8 cellular contexts compared by ENCODE assay signal in the genomic region with DNA sequence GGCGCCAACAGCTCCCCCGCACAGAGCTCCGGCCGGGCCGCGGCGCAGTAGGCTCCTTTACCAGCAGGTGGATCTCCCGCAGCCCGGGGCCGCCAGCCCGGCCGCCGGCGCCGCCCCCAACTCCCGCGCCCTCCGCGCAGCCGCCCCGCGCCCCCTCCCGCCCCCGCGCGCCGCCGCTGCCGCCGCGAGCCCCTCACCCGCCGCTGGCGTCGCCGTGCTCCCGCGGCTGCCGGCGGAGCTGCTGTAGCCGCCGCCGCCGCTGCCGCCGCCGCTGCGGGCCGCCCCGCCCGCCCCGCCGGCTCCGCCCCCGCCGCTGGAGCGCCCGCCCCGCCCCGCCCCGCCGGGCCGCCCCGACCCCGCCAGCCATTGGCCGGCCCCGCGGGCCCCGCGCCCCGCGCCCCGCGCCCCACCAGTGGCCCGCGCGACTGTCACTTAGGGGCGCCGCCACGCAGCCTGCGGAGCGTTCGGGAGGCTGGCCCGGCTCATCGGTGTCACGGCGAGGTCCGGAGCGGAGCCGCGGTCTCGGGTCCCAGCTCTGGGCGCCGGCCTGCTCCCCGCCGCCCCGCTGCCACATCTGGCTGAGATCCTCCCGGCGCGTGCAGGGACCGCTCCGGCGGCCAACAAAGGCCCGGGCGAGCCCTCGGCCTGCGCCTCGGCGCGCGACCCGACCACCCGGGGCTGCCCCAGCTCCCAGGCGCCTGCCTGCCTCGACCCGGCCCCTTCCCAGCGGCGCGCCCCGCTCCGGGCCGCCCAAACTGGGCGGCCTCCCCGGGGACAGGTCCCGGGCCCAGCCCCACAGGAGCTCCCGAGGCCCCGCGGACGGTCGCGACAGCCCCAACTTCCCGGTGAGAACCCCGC. TPM values are rescaled to one million over a fixed set of nuclear protein-coding genes. Genes with fewer than 3 reads are reported as not detected.
A peak's percentile ranks its signal among the peaks of the same experiment; 100 is the strongest.
DNase-seq lines count a peak whose midpoint lies in the region; ATAC-seq, FAIRE-seq and TF ChIP-seq lines count a peak whose summit lies in the region.

MGAT4A (minus strand) TSS at position 282 of the 858 bp plus-strand sequence. CDS start 4,800 bp downstream, outside the sequence.

- TF ChIP-seq RAD21 in SK-N-SH (IDR thresholded peaks at IDR 0.05; ENCODE audit: low read length): no peak

- no peak for FAIRE-seq in GM19239 (lab: Jason Lieb, UNC)

- peak within 1 kb of the TSS; percentile 65 for H2AFZ ChIP-seq in SK-N-SH (ENCODE audit: low read depth)

- no peaks in the 10 kb centered on the region for H3K9me3 Mint-ChIP-seq in CD4-positive, alpha-beta memory T cell
- peaks cover 4 to 7% of the 10 kb centered on the region in 2 donors for H3K9me3 Mint-ChIP-seq in activated naive CD4-positive, alpha-beta T cell treated with anti-CD3 and anti-CD28 coated beads, Interleukin-2, amount 50 U/mL, for 72 hours
- H3K9me3 Mint-ChIP-seq in type B pancreatic cell: peaks cover 5% of the 10 kb centered on the region

- H3K36me3 Mint-ChIP-seq in CD4-positive, alpha-beta memory T cell: peaks cover 8 to 36% of the 10 kb centered on the region in 2 donors
- peaks cover 22 to 47% of the 10 kb centered on the region in 2 donors for H3K36me3 Mint-ChIP-seq in activated naive CD4-positive, alpha-beta T cell treated with anti-CD3 and anti-CD28 coated beads, Interleukin-2, amount 50 U/mL, for 72 hours
- peaks cover 4% of the 10 kb centered on the region for H3K36me3 Mint-ChIP-seq in type B pancreatic cell

- H4K20me1 ChIP-seq in SK-N-SH (ENCODE audit: insufficient read depth): no peaks in the 10 kb centered on the region

- H3K27ac Mint-ChIP-seq in CD4-positive, alpha-beta memory T cell: peak within 1 kb of the TSS; percentile 94 to 98 (median 96)
- H3K27ac Mint-ChIP-seq in activated naive CD4-positive, alpha-beta T cell treated with anti-CD3 and anti-CD28 coated beads, Interleukin-2, amount 50 U/mL, for 72 hours: peak within 1 kb of the TSS; percentile 88 to 92
- peak within 1 kb of the TSS; percentile 80 for H3K27ac Mint-ChIP-seq in type B pancreatic cell

- POLR2A ChIA-PET in CD4-positive, alpha-beta memory T cell (lab: Charles Lee; ENCODE audit: partially characterized antibody): interaction anchor here (0.6 to 16.8 kb wide), 26 partner anchors 10 to 123 kb away, joined by 3 to 565 read pairs (median 6); partner anchors contain the start of genes COA5 and UNC50
- POLR2A ChIA-PET in SK-N-SH (lab: Yijun Ruan, JAX): interaction anchor here (1.5 kb wide), 1 partner anchor 26 kb away, joined by 4 read pairs; no protein-coding TSS in a partner anchor

- H3K9ac ChIP-seq in SK-N-SH: no peak within 1 kb of the TSS

- peak; percentile 72 for ATAC-seq in HG03460 (IDR thresholded peaks at IDR 0.05; ENCODE audit: unreplicated experiment)
- peak; percentile 88 to 91 for ATAC-seq in activated naive CD4-positive, alpha-beta T cell treated with anti-CD3 and anti-CD28 coated beads, Interleukin-2, amount 50 U/mL, for 72 hours

- H3K9me2 ChIP-seq in SK-N-SH: no peaks in the 10 kb centered on the region

- peak within 1 kb of the TSS; percentile 94 to 97 (median 94) for H3K4me3 Mint-ChIP-seq in CD4-positive, alpha-beta memory T cell
- peak within 1 kb of the TSS; percentile 89 for H3K4me3 Mint-ChIP-seq in type B pancreatic cell

- H3K4me1 ChIP-seq in CD4-positive, alpha-beta memory T cell (ENCODE audit: insufficient read depth, low read length): peaks cover 72% of the 10 kb centered on the region
- peaks cover 5% of the 10 kb centered on the region in 2 experiments; a peak in 3 of 4 replicates for H3K4me1 ChIP-seq in SK-N-SH (ENCODE audit: control insufficient read depth in 1 of 2, insufficient read depth in 2 of 2, low read depth in 1 of 2, low read length in 1 of 2)
- H3K4me1 ChIP-seq in cardiac muscle cell (ENCODE audit: low read depth): no peaks in the 10 kb centered on the region

- 0% methylated on average over 2 of the region's 133 CpGs for WGBS in SK-N-SH (ENCODE audit: low lambda C conversion rate)

- H3K36me3 ChIP-seq in CD4-positive, alpha-beta memory T cell (ENCODE audit: insufficient read depth, low read length): no peaks in the 10 kb centered on the region
- H3K36me3 ChIP-seq in SK-N-SH (replicated peaks in 1 of 2; ENCODE audit: control insufficient read depth in 1 of 2, insufficient read depth in 2 of 2, low read length in 1 of 2) (no peaks in the 10 kb centered on the region), cardiac muscle cell (no peaks in the 10 kb centered on the region)

- H3F3A ChIP-seq in SK-N-SH (replicated peaks; ENCODE audit: insufficient read depth): no peaks in the 10 kb centered on the region

- peak within 1 kb of the TSS; percentile 79 for H3K4me2 ChIP-seq in SK-N-SH

- peak; percentile 77 to 86 (median 82) for DNase-seq in CD4-positive, alpha-beta memory T cell
- peak; percentile 89 for DNase-seq in GM19239 (ENCODE audit: insufficient read length, low spot score)
- DNase-seq in SK-N-SH: peak; percentile 94
- DNase-seq in activated naive CD4-positive, alpha-beta T cell treated with anti-CD3 and anti-CD28 coated beads, Interleukin-2, amount 50 U/mL, for 72 hours (ENCODE audit: low spot score in 2 of 2): peak; percentile 82 to 87
- DNase-seq in cardiac muscle cell (ENCODE audit: low read depth in 1 of 2, low spot score in 1 of 2): peak; percentile 47 to 88
- DNase-seq in posterior cingulate gyrus: peak; percentile 70 to 97 (median 80)
- DNase-seq in type B pancreatic cell (ENCODE audit: extremely low spot score, unreplicated experiment): peak; percentile 73

- H3K79me2 ChIP-seq in SK-N-SH (ENCODE audit: insufficient read depth): no peaks in the 10 kb centered on the region

- H3K27me3 ChIP-seq in CD4-positive, alpha-beta memory T cell (ENCODE audit: insufficient read depth, low read length): no peaks in the 10 kb centered on the region
- H3K27me3 ChIP-seq in SK-N-SH (ENCODE audit: insufficient read depth) (peaks cover 32% of the 10 kb centered on the region), cardiac muscle cell (peaks cover 40% of the 10 kb centered on the region)

- TF ChIP-seq EP300 in SK-N-SH (IDR thresholded peaks at IDR 0.05; ENCODE audit: borderline replicate concordance in 1 of 2, low read depth in 1 of 2, low read length in 1 of 2): no peak

- CTCF ChIA-PET in CD4-positive, alpha-beta memory T cell (lab: Charles Lee; ENCODE audit: partially characterized antibody): interaction anchor here (0.7 to 5.0 kb wide), 12 partner anchors 8 to 98 kb away, joined by 3 to 51 read pairs (median 4); no protein-coding TSS in a partner anchor
- CTCF ChIA-PET in SK-N-SH (lab: Yijun Ruan, JAX): interaction anchor here (1.0 to 2.3 kb wide), 6 partner anchors 11 to 107 kb away, joined by 3 to 12 read pairs (median 5); no protein-coding TSS in a partner anchor

- no peaks in the 10 kb centered on the region for H3K27me3 Mint-ChIP-seq in CD4-positive, alpha-beta memory T cell
- peaks cover 32% of the 10 kb centered on the region for H3K27me3 Mint-ChIP-seq in type B pancreatic cell

- no peaks in the 10 kb centered on the region for H3K9me3 ChIP-seq in CD4-positive, alpha-beta memory T cell (ENCODE audit: control insufficient read depth in 1 of 2, low read length in 2 of 2)
- H3K9me3 ChIP-seq in SK-N-SH: no peaks in the 10 kb centered on the region
- H3K9me3 ChIP-seq in cardiac muscle cell (ENCODE audit: low read depth): no peaks in the 10 kb centered on the region

- no peak for TF ChIP-seq CTCF in SK-N-SH (IDR thresholded peaks at IDR 0.05)
- TF ChIP-seq CTCF in cardiac muscle cell (IDR thresholded peaks at IDR 0.05; ENCODE audit: low read depth, low read length): no peak
- peak; percentile 29 for TF ChIP-seq CTCF in type B pancreatic cell (conservative IDR thresholded peaks at IDR 0.05)

- H3K27ac ChIP-seq in CD4-positive, alpha-beta memory T cell (ENCODE audit: low read depth, low read length): peak within 1 kb of the TSS; percentile 95
- H3K27ac ChIP-seq in SK-N-SH (ENCODE audit: low read depth in 2 of 2, low read length in 1 of 2): no peak within 1 kb of the TSS; a peak in 1 of 4 replicates
- peak within 1 kb of the TSS; percentile 4 for H3K27ac ChIP-seq in cardiac muscle cell

- intact Hi-C loops in CD4-positive, alpha-beta memory T cell (cut with micrococcal nuclease): loop anchor here (1.0 kb wide), 3 partner anchors 27 to 104 kb away; no protein-coding TSS in a partner anchor
- intact Hi-C loops in posterior cingulate gyrus (cut with DNase I): loop anchor here (5.0 kb wide), 2 partner anchors 79 to 106 kb away; no protein-coding TSS in a partner anchor

- H3K4me1 Mint-ChIP-seq in CD4-positive, alpha-beta memory T cell: peaks cover 43 to 80% (median 54%) of the 10 kb centered on the region in 4 donors
- H3K4me1 Mint-ChIP-seq in type B pancreatic cell (ENCODE audit: unreplicated experiment): peaks cover 8% of the 10 kb centered on the region

- peak within 1 kb of the TSS; percentile 67 to 86 for H3K4me3 ChIP-seq in CD4-positive, alpha-beta memory T cell (ENCODE audit: low read length in 2 of 2)
- H3K4me3 ChIP-seq in SK-N-SH (ENCODE audit: low read depth in 2 of 2, low read length in 1 of 2): peak within 1 kb of the TSS; percentile 57 to 60
- peak within 1 kb of the TSS; percentile 81 for H3K4me3 ChIP-seq in cardiac muscle cell

TF ChIP-seq in SK-N-SH, 30 proteins besides CTCF, POLR2A, EP300 and RAD21:
- TF ChIP-seq MEF2A (IDR thresholded peaks at IDR 0.05; ENCODE audit: borderline replicate concordance, low read depth) (no peak), SIN3A (IDR thresholded peaks at IDR 0.05; ENCODE audit: borderline replicate concordance, low read depth, low read length) (no peak)
- TF ChIP-seq, protein P1, sequence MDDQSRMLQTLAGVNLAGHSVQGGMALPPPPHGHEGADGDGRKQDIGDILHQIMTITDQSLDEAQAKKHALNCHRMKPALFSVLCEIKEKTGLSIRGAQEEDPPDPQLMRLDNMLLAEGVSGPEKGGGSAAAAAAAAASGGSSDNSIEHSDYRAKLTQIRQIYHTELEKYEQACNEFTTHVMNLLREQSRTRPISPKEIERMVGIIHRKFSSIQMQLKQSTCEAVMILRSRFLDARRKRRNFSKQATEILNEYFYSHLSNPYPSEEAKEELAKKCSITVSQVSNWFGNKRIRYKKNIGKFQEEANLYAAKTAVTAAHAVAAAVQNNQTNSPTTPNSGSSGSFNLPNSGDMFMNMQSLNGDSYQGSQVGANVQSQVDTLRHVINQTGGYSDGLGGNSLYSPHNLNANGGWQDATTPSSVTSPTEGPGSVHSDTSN (IDR thresholded peaks at IDR 0.05): peak; percentile 26; the same call in 1 of the 2 replicates

RNA-seq across cellular contexts. Expression of gene MGAT4A, which starts in this region (rescaled TPM):
- total RNA-seq in CD4-positive, alpha-beta memory T cell: 100 to 1,000 TPM; 256 to 270 TPM
- polyA plus RNA-seq in CD4-positive, alpha-beta memory T cell: 100 to 1,000 TPM; 223 to 336 TPM
- polyA plus RNA-seq in SK-N-SH (2012; rRNA removed) (0.05 and 0.07 TPM in 2 replicates), cardiac muscle cell (5.8 and 7.4 TPM in 2 replicates)
- 0.09 and 0.33 TPM in 2 replicates for polyA plus RNA-seq in SK-N-SH (2012; cell fraction: cytosol; rRNA removed)
- polyA plus RNA-seq in SK-N-SH (2012; cell fraction: nucleus; rRNA removed): 0.13 and 0.37 TPM in 2 replicates
- 10 to 100 TPM; 59.1 to 95.6 TPM for total RNA-seq in activated naive CD4-positive, alpha-beta T cell treated with anti-CD3 and anti-CD28 coated beads, Interleukin-2, amount 50 U/mL, for 72 hours
- total RNA-seq in cardiac muscle cell (3.6 and 4.1 TPM in 2 replicates), type B pancreatic cell (ENCODE audit: low replicate concordance) (32.5 and 60.0 TPM in 2 replicates)

Comparison
In these comparisons a context has a peak if more than half of its experiments do, and no peak if none do; other contexts are left out.
1. RNA of gene MGAT4A (polyA plus RNA-seq): 223 to 336 TPM in CD4-positive, alpha-beta memory T cell; 5.8 to 7.4 TPM in cardiac muscle cell and 0.05 to 0.37 TPM in SK-N-SH; every median in the first group is over 10 times any median in the second.
2. Peak in DNase-seq, H3K4me3 ChIP-seq and H3K4me2 ChIP-seq in SK-N-SH; RNA of the gene not detected or under 1 TPM.
3. H3K27ac ChIP-seq: peak in CD4-positive, alpha-beta memory T cell (single experiment) and cardiac muscle cell (single experiment); none in SK-N-SH (0 of 2).
4. Peak in every context shown above with its lines, with median percentiles within 50 percentile points of each other: DNase-seq, H3K4me3 ChIP-seq and H3K27ac Mint-ChIP-seq.